16 cellular contexts compared by ENCODE assay signal in the genomic region with DNA sequence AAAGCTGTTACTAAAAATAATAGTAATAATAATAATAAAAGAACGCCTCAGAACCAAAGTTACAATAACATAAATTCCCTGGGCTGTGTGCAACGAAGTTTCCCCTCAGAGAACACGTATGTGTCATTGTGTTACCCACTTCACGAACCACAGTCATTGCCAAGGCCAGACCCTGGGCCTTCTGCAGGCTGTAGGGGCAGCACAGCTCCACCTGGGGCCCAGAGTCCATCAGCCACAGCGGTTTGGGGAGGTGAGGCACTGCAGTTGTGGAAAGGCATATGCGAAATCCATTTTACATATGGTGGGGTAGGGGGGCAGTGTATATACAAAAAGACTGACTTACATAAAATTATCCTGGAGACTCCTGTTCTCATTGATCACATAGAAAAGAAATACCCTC.
"Had no signal": no experiment of that assay in that cellular context is flagged by ENCODE, and none has a peak within 500 bp of the region (broad histone marks: within the 10 kb centered on the region; RNA-seq: fewer than 3 reads in every experiment).

No MANE protein-coding gene starts in this region.

- H3K36me3 ChIP-seq: transverse colon had no signal

- H3K4me3 Mint-ChIP-seq: activated CD4-positive, alpha-beta memory T cell treated with anti-CD3 and anti-CD28 coated beads for 36 hours; activated naive CD4-positive, alpha-beta T cell treated with anti-CD3 and anti-CD28 coated beads, Interleukin-2, amount 50 U/mL, for 24 hours; activated T-cell treated with anti-CD3 and anti-CD28 coated beads, Interleukin-2, amount 50 U/mL, for 4 hours; naive thymus-derived CD8-positive, alpha-beta T cell had no signal

- H3K4me1 ChIP-seq: parathyroid adenoma, transverse colon had no signal

- FAIRE-seq: endometrium had no signal

- H3K27ac Mint-ChIP-seq: activated CD4-positive, alpha-beta memory T cell treated with anti-CD3 and anti-CD28 coated beads for 36 hours; activated naive CD4-positive, alpha-beta T cell treated with anti-CD3 and anti-CD28 coated beads, Interleukin-2, amount 50 U/mL, for 24 hours had no signal

- H3K79me2 ChIP-seq: parathyroid adenoma had no signal

- H3K27me3 ChIP-seq: dorsolateral prefrontal cortex, transverse colon had no signal

- H3K9me3 Mint-ChIP-seq: activated CD4-positive, alpha-beta memory T cell treated with anti-CD3 and anti-CD28 coated beads for 36 hours; activated naive CD4-positive, alpha-beta T cell treated with anti-CD3 and anti-CD28 coated beads, Interleukin-2, amount 50 U/mL, for 24 hours; activated T-cell treated with anti-CD3 and anti-CD28 coated beads, Interleukin-2, amount 50 U/mL, for 4 hours had no signal

- ATAC-seq: activated T-cell treated with anti-CD3 and anti-CD28 coated beads, Interleukin-2, amount 50 U/mL, for 4 hours; mucosa of descending colon; naive thymus-derived CD8-positive, alpha-beta T cell had no signal

- H3K27ac ChIP-seq: dorsolateral prefrontal cortex, neutrophil, parathyroid adenoma, transverse colon had no signal

- H3K9ac ChIP-seq: parathyroid adenoma had no signal

- H3K4me3 ChIP-seq: dorsolateral prefrontal cortex, mucosa of descending colon, transverse colon had no signal

- H3K36me3 Mint-ChIP-seq: activated CD4-positive, alpha-beta memory T cell treated with anti-CD3 and anti-CD28 coated beads for 36 hours had no signal

- H2AFZ ChIP-seq: parathyroid adenoma had no signal

- DNase-seq: activated CD4-positive, alpha-beta memory T cell treated with anti-CD3 and anti-CD28 coated beads for 36 hours; activated CD4-positive, alpha-beta T cell treated with anti-CD3 and anti-CD28 coated beads for 1 hour; activated effector memory CD4-positive, alpha-beta T cell treated with Interleukin-2 at 50 U/mL for 16 hours; activated T-cell treated with anti-CD3 and anti-CD28 coated beads, Interleukin-2, amount 50 U/mL, for 4 hours; dorsolateral prefrontal cortex; islet precursor cell; mucosa of descending colon; naive thymus-derived CD8-positive, alpha-beta T cell; stimulated activated CD4-positive, alpha-beta T cell treated with anti-CD3 and anti-CD28 coated beads, Interleukin-12 subunit alpha, Interleukin-12 subunit beta, amount 100 ng/mL, for 4 hours; stimulated activated CD4-positive, alpha-beta T cell treated with anti-CD3 and anti-CD28 coated beads, Interleukin-2, amount 100 ng/mL, for 24 hours; T-helper 9 cell; transverse colon had no signal

- H3K9me3 ChIP-seq: mucosa of descending colon, neutrophil, transverse colon had no signal
